In the genomic region with DNA sequence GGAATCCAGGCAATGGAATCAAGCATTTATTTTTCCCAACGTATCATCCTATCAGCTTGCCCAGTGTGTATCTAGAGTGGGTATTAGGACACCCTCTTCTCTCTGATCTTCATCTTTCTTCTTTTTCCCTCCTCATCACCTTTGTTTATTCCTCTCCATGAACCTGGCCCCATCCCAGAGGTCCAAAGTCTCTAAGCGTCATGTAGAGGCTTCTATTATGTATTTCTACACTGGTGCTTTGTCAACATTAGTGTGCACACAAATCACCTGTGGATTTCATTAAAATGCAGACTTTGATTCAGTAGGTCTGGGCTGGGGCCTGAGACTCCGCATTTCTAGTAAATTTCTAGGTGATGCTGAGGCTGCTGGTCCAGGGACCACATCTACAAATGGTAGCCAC, we compare ENCODE assay signal across 22 cellular contexts. TPM values are rescaled to one million over a fixed set of nuclear protein-coding genes. Genes with fewer than 3 reads are reported as not detected.
"Had no signal": no experiment of that assay in that cellular context is flagged by ENCODE, and none has a peak within 500 bp of the region (broad histone marks: within the 10 kb centered on the region; RNA-seq: fewer than 3 reads in every experiment).

No MANE protein-coding gene starts in this region.

- H3K4me1 ChIP-seq: SJSA1 had no signal

- H3K9me3 Mint-ChIP-seq: activated CD4-positive, alpha-beta memory T cell treated with anti-CD3 and anti-CD28 coated beads for 36 hours; central memory CD8-positive, alpha-beta T cell; T-helper 1 cell treated with Interleukin-12 subunit alpha and Interleukin-12 subunit beta and Interleukin-4 antibody, amounts not matched to agents 30 μg/mL and 1 μg/mL, for 36 hours; WTC11 had no signal

- FAIRE-seq: astrocyte, RCC 7860 had no signal

- H3K4me3 Mint-ChIP-seq: activated CD4-positive, alpha-beta memory T cell treated with anti-CD3 and anti-CD28 coated beads for 36 hours; activated naive CD8-positive, alpha-beta T cell; brain; central memory CD8-positive, alpha-beta T cell; T-helper 1 cell treated with Interleukin-12 subunit alpha and Interleukin-12 subunit beta and Interleukin-4 antibody, amounts not matched to agents 30 μg/mL and 1 μg/mL, for 36 hours; WTC11 had no signal

- H3K4me3 ChIP-seq: SJSA1 had no signal

- H3K4me1 Mint-ChIP-seq: brain; central memory CD8-positive, alpha-beta T cell had no signal

- H3K36me3 ChIP-seq: SJSA1 had no signal

- H3K27me3 ChIP-seq: SJSA1 had no signal

- H3K9me3 ChIP-seq: SJSA1 had no signal

- DNase-seq: activated CD4-positive, CD25-positive, alpha-beta regulatory T cell treated with anti-CD3 and anti-CD28 coated beads, Interleukin-2, amount 50 U/mL, for 72 hours; activated effector memory CD4-positive, alpha-beta T cell treated with anti-CD3 and anti-CD28 coated beads, Interleukin-2, amount 50 U/mL, for 16 hours; activated naive CD4-positive, alpha-beta T cell treated with Interleukin-2 at 50 U/mL for 16 hours; activated T-cell treated with anti-CD3 and anti-CD28 coated beads for 4 hours; amygdala; NCI-H1105 treated with DMSO at 0.1 percent for 48 hours; NCI-H1436 treated with DMSO at 0.1 percent for 48 hours; NCI-H2171; NCI-H2227 treated with DMSO at 0.1 percent for 48 hours; NCI-H446 treated with DMSO at 0.1 percent for 48 hours; NCI-H524 treated with DMSO at 0.1 percent for 48 hours; SHP77; T-helper 9 cell had no signal

- H3K27ac ChIP-seq: SJSA1 had no signal

- H3K36me3 Mint-ChIP-seq: activated CD4-positive, alpha-beta memory T cell treated with anti-CD3 and anti-CD28 coated beads for 36 hours; activated naive CD8-positive, alpha-beta T cell; brain; WTC11 had no signal

RNA-seq across cellular contexts. Expression of gene PIP5K1B, which starts 19.8 kb away (rescaled TPM):
- total RNA-seq: SJSA1 had no signal
